In the genomic region with DNA sequence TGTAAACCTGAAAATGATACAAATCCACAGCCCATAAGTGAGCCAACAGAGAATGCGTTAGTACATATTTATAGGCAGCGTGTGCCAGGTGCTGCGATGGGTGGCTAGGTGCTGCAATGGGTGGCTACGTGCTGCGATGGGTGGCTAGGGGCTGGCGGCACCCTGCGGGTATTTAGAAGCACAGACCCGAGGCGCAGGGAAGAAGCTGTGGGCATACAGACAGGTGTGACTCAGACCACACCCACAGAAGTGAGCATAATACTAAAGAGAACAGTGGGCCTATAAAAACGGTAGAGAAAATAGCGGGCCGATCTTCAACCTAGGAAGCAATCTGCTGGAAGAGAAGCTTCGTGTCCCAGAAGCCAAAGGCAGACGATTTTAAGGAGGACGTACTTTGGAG, we compare ENCODE assay signal across 21 cellular contexts.
DNase-seq lines count a peak whose midpoint lies in the region; ATAC-seq, FAIRE-seq and TF ChIP-seq lines count a peak whose summit lies in the region.
"Had no signal": no experiment of that assay in that cellular context is flagged by ENCODE, and none has a peak within 500 bp of the region (broad histone marks: within the 10 kb centered on the region; RNA-seq: fewer than 3 reads in every experiment).

No MANE protein-coding gene starts in this region.

- CTCF ChIA-PET in HepG2 (lab: Yijun Ruan, JAX; ENCODE audit: low intra/inter-chr PET ratio, low total read pairs): no interaction called here
- CTCF ChIA-PET in Panc1 (lab: Charles Lee): no interaction called here

- TF ChIP-seq EP300 in HepG2 (IDR thresholded peaks at IDR 0.05; ENCODE audit: low read depth in 2 of 2, low read length in 2 of 2) (no peak), HepG2 (CRISPR knock-in tag; IDR thresholded peaks at IDR 0.05; ENCODE audit: borderline replicate concordance) (no peak)

- intact Hi-C loops in HepG2 (cut with micrococcal nuclease; ENCODE audit: unreplicated experiment) (no loop called here), right lobe of liver (cut with DNase I) (no loop called here), Panc1 (cut with micrococcal nuclease; ENCODE audit: unreplicated experiment) (no loop called here), prostate gland (cut with DNase I) (no loop called here), spleen (cut with DNase I; ENCODE audit: low total_unique reads) (no loop called here)

- DNase-seq in HepG2 (ENCODE audit: low spot score): no peak
- DNase-seq in right lobe of liver: no peak
- DNase-seq in Panc1 (ENCODE audit: low read depth, low spot score): no peak
- DNase-seq in kidney tubule cell (ENCODE audit: low spot score): peak; percentile 54
- no peak for DNase-seq in progenitor cell of endocrine pancreas (ENCODE audit: low spot score, unreplicated experiment)
- DNase-seq in prostate gland (ENCODE audit: low spot score): no peak
- DNase-seq in spleen: no peak
- DNase-seq: C1 segment of cervical spinal cord, DMS 273 treated with DMSO at 0.1 percent for 48 hours, GDM1, IMR-90, Karpas-422, MM.1S, NCI-H1105 treated with DMSO at 0.1 percent for 48 hours, NCI-H1694 treated with DMSO at 0.1 percent for 48 hours, NCI-H2171, NCI-H446 treated with DMSO at 0.1 percent for 48 hours, NCI-H748 treated with DMSO at 0.1 percent for 48 hours had no signal

- H3K4me3 Mint-ChIP-seq in progenitor cell of endocrine pancreas (ENCODE audit: low read depth): no peak overlapping the region

- H3K9ac ChIP-seq in HepG2 (ENCODE audit: insufficient read depth, low read depth, low read length): no peak overlapping the region

- H3K9me3 ChIP-seq in HepG2 (ENCODE audit: low read length) (no peaks in the 10 kb centered on the region), right lobe of liver (no peaks in the 10 kb centered on the region), Panc1 (ENCODE audit: control insufficient read depth, insufficient read depth, low read depth, low read length) (no peaks in the 10 kb centered on the region), prostate gland (no peaks in the 10 kb centered on the region), spleen (no peaks in the 10 kb centered on the region)

- no peaks in the 10 kb centered on the region for H3K27me3 Mint-ChIP-seq in progenitor cell of endocrine pancreas

- no peak for TF ChIP-seq RAD21 in HepG2 (CRISPR knock-in tag; IDR thresholded peaks at IDR 0.05)

- peaks cover 45% of the 10 kb centered on the region for H3K79me2 ChIP-seq in HepG2 (ENCODE audit: insufficient read depth, low read length)

- H3K4me1 Mint-ChIP-seq in progenitor cell of endocrine pancreas (ENCODE audit: low read depth): peaks cover 41% of the 10 kb centered on the region

- no peaks in the 10 kb centered on the region for H3K9me3 Mint-ChIP-seq in progenitor cell of endocrine pancreas (ENCODE audit: low read depth)

- H3K27ac Mint-ChIP-seq in progenitor cell of endocrine pancreas: peak overlapping the region; percentile 54

- FAIRE-seq in HepG2 (lab: Jason Lieb, UNC): no peak
- FAIRE-seq: GM12878, GM18507 had no signal

- H3K27me3 ChIP-seq in HepG2 (ENCODE audit: control insufficient read depth in 1 of 2, insufficient read depth in 2 of 2, low read length in 2 of 2) (no peaks in the 10 kb centered on the region), right lobe of liver (no peaks in the 10 kb centered on the region), Panc1 (ENCODE audit: control insufficient read depth, insufficient read depth, low read length) (no peaks in the 10 kb centered on the region), prostate gland (replicated peaks; ENCODE audit: insufficient read depth) (no peaks in the 10 kb centered on the region), spleen (replicated peaks in 1 of 7) (no peaks in the 10 kb centered on the region)

- H3K36me3 Mint-ChIP-seq in progenitor cell of endocrine pancreas (ENCODE audit: insufficient read depth): peaks cover 33% of the 10 kb centered on the region

- WGBS in HepG2 (ENCODE audit: low lambda C conversion rate): 94% methylated on average over 15 of the region's 15 CpGs
- 93% methylated on average over 15 of the region's 15 CpGs for WGBS in right lobe of liver (ENCODE audit: insufficient coverage, low coverage, low lambda C conversion rate, missing lambda C conversion rate)
- 86% methylated on average over 15 of the region's 15 CpGs for WGBS in prostate gland
- 88 to 91% (median 90%) methylated on average over 15 of the region's 15 CpGs for WGBS in spleen, 5 donors

- H3K4me1 ChIP-seq in HepG2 (ENCODE audit: insufficient read depth, low read length): peaks cover 54% of the 10 kb centered on the region
- peaks cover 0 to 17% (median 4%) of the 10 kb centered on the region in 4 donors for H3K4me1 ChIP-seq in right lobe of liver
- H3K4me1 ChIP-seq in Panc1 (ENCODE audit: control insufficient read depth, insufficient read depth, low read length): peaks cover 16% of the 10 kb centered on the region
- H3K4me1 ChIP-seq in prostate gland (replicated peaks): no peaks in the 10 kb centered on the region
- H3K4me1 ChIP-seq in spleen: no peaks in the 10 kb centered on the region

- H3K27ac ChIP-seq in HepG2 (ENCODE audit: extremely low read length, insufficient read depth, low read length): peak overlapping the region; percentile 87
- no peak overlapping the region for H3K27ac ChIP-seq in right lobe of liver
- 0 out of 2 replicates have a peak overlapping the region, but pooled peaks have one; percentile 34 for H3K27ac ChIP-seq in Panc1 (ENCODE audit: low read length)
- H3K27ac ChIP-seq in prostate gland: no peak overlapping the region
- no peak overlapping the region for H3K27ac ChIP-seq in spleen

- in situ Hi-C loops in HepG2 (cut with HindIII; ENCODE audit: extremely low pct_ligation_motif_present, low pct_unique_long_range_greater_than_20kb): no loop called here
- in situ Hi-C loops in Panc1 (cut with HindIII; ENCODE audit: low pct_unique_long_range_greater_than_20kb, low sequenced_read_pairs): no loop called here

- H2AFZ ChIP-seq in HepG2 (ENCODE audit: low read length): no peak overlapping the region

- H3K4me2 ChIP-seq in HepG2 (ENCODE audit: low read depth, low read length): no peak overlapping the region

- ATAC-seq in HepG2 (no peak), right lobe of liver (no peak), Panc1 (no peak), HG03442 (IDR thresholded peaks at IDR 0.05; ENCODE audit: unreplicated experiment) (no peak)
- ATAC-seq: GM12878 had no signal

- H4K20me1 ChIP-seq in HepG2 (ENCODE audit: insufficient read depth, low read length): no peaks in the 10 kb centered on the region

- BruUV-seq in HepG2 (replicated peaks; lab: Mats Ljungman, UMichigan) (no TSS peak), Panc1 (replicated peaks; lab: Mats Ljungman, UMichigan) (no TSS peak)

- peaks cover 2 to 21% of the 10 kb centered on the region in 2 experiments; a peak in 3 of 5 replicates for H3K36me3 ChIP-seq in HepG2 (replicated peaks in 1 of 2; ENCODE audit: control insufficient read depth in 1 of 2, insufficient read depth in 2 of 2, low read length in 2 of 2)
- peaks cover 0 to 3% (median 0%) of the 10 kb centered on the region in 4 donors for H3K36me3 ChIP-seq in right lobe of liver
- H3K36me3 ChIP-seq in Panc1 (ENCODE audit: control insufficient read depth, insufficient read depth, low read length): peaks cover 12% of the 10 kb centered on the region
- H3K36me3 ChIP-seq in prostate gland: no peaks in the 10 kb centered on the region
- no peaks in the 10 kb centered on the region for H3K36me3 ChIP-seq in spleen

- H3K4me3 ChIP-seq in HepG2 (replicated peaks in 1 of 3; ENCODE audit: insufficient read depth in 1 of 3, low read depth in 2 of 3, low read length in 3 of 3) (no peak overlapping the region), right lobe of liver (no peak overlapping the region), Panc1 (ENCODE audit: low read depth in 2 of 2, low read length in 2 of 2) (no peak overlapping the region), prostate gland (no peak overlapping the region), spleen (no peak overlapping the region)
- H3K4me3 ChIP-seq: GM12878 had no signal

- TF ChIP-seq POLR2A in HepG2 (IDR thresholded peaks at IDR 0.05; ENCODE audit: insufficient read depth in 1 of 2, low read depth in 2 of 2, low read length in 2 of 2): no peak
- no peak for TF ChIP-seq POLR2A in right lobe of liver (IDR thresholded peaks at IDR 0.05)
- TF ChIP-seq POLR2A in prostate gland (IDR thresholded peaks at IDR 0.05): no peak
- no peak for TF ChIP-seq POLR2A in spleen (IDR thresholded peaks at IDR 0.05)

- POLR2A ChIA-PET in HepG2 (lab: Yijun Ruan, JAX): no interaction called here
- POLR2A ChIA-PET in Panc1 (lab: Charles Lee): interaction anchor here (0.7 kb wide), 1 partner anchor 12 kb away, joined by 3 read pairs; no protein-coding TSS in a partner anchor

- no peak for TF ChIP-seq CTCF in HepG2 (CRISPR knock-in tag; IDR thresholded peaks at IDR 0.05)
- TF ChIP-seq CTCF in right lobe of liver (IDR thresholded peaks at IDR 0.05): no peak
- no peak for TF ChIP-seq CTCF in Panc1 (IDR thresholded peaks at IDR 0.05)
- no peak for TF ChIP-seq CTCF in progenitor cell of endocrine pancreas (IDR thresholded peaks at IDR 0.05; ENCODE audit: unreplicated experiment)
- no peak for TF ChIP-seq CTCF in prostate gland (IDR thresholded peaks at IDR 0.05)
- TF ChIP-seq CTCF in spleen (IDR thresholded peaks at IDR 0.05 in 8 of 11, conservative IDR thresholded peaks at IDR 0.05 in 3 of 11): no peak

TF ChIP-seq in HepG2, 621 proteins besides CTCF, POLR2A, EP300 and RAD21 (continues in another document):
- TF ChIP-seq, protein P1, sequence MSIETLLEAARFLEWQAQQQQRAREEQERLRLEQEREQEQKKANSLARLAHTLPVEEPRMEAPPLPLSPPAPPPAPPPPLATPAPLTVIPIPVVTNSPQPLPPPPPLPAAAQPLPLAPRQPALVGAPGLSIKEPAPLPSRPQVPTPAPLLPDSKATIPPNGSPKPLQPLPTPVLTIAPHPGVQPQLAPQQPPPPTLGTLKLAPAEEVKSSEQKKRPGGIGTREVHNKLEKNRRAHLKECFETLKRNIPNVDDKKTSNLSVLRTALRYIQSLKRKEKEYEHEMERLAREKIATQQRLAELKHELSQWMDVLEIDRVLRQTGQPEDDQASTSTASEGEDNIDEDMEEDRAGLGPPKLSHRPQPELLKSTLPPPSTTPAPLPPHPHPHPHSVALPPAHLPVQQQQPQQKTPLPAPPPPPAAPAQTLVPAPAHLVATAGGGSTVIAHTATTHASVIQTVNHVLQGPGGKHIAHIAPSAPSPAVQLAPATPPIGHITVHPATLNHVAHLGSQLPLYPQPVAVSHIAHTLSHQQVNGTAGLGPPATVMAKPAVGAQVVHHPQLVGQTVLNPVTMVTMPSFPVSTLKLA (IDR thresholded peaks at IDR 0.05): no peak
- TF ChIP-seq NFIC (IDR thresholded peaks at IDR 0.05; ENCODE audit: low read length): no peak
- TF ChIP-seq, protein P2, sequence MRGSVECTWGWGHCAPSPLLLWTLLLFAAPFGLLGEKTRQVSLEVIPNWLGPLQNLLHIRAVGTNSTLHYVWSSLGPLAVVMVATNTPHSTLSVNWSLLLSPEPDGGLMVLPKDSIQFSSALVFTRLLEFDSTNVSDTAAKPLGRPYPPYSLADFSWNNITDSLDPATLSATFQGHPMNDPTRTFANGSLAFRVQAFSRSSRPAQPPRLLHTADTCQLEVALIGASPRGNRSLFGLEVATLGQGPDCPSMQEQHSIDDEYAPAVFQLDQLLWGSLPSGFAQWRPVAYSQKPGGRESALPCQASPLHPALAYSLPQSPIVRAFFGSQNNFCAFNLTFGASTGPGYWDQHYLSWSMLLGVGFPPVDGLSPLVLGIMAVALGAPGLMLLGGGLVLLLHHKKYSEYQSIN (CRISPR knock-in tag; IDR thresholded peaks at IDR 0.05; ENCODE audit: borderline replicate concordance): no peak

Comparison
In these comparisons a context has a peak if more than half of its experiments do, and no peak if none do; other contexts are left out.
1. H3K27ac ChIP-seq: peak in HepG2 (single experiment) and Panc1 (single experiment); none in right lobe of liver (0 of 3), prostate gland (0 of 2) and spleen (0 of 8).